28 cellular contexts compared by ENCODE assay signal in genomic region chr10:6847561-6847960, GRCh38.
"Had no signal": no experiment of that assay in that cellular context is flagged by ENCODE, and none has a peak within 500 bp of the region (broad histone marks: within the 10 kb centered on the region; RNA-seq: fewer than 3 reads in every experiment).

No MANE protein-coding gene starts in this region.

- H3K27ac ChIP-seq: neutrophil, pancreas, psoas muscle, right lobe of liver, sigmoid colon, stomach, thoracic aorta, thyroid gland, tibial nerve, upper lobe of right lung, uterus had no signal

- H3K27ac Mint-ChIP-seq: naive thymus-derived CD8-positive, alpha-beta T cell; natural killer cell treated with Interleukin-12 subunit alpha and Interleukin-12 subunit beta and Interleukin-15 and Interleukin-18, amount 100 ng/mL, for 72 hours; nephron progenitor cell; progenitor cell of endocrine pancreas; stimulated activated effector memory CD8-positive, alpha-beta T cell treated with anti-CD3 and anti-CD28 coated beads, Interleukin-12 subunit alpha, Interleukin-12 subunit beta, amount 100 ng/mL, for 72 hours; stimulated activated naive B cell treated with anti-CD40 and anti-IgM and Interleukin-4, amounts not matched to agents 10 μg/mL and 1 μg/mL and 100 μg/mL, for 72 hours; stimulated activated naive CD8-positive, alpha-beta T cell treated with anti-CD3 and anti-CD28 coated beads, Interleukin-15, Interleukin-2, amounts not matched to agents 100 ng/mL and 50 ng/mL, for 24 hours; type B pancreatic cell had no signal

- H3K4me1 Mint-ChIP-seq: naive thymus-derived CD8-positive, alpha-beta T cell had no signal

- H3K27me3 ChIP-seq: neutrophil, pancreas, right lobe of liver, sigmoid colon, stomach, thyroid gland, tibial nerve, upper lobe of right lung, uterus had no signal

- H3K4me3 ChIP-seq: pancreas, psoas muscle, right lobe of liver, sigmoid colon, stomach, thoracic aorta, thyroid gland, tibial nerve, upper lobe of right lung, uterus had no signal

- H3K4me1 ChIP-seq: pancreas, psoas muscle, right lobe of liver, sigmoid colon, stomach, thyroid gland, tibial nerve, upper lobe of right lung, uterus had no signal

- DNase-seq: naive thymus-derived CD8-positive, alpha-beta T cell; nephron progenitor cell; pancreas; posterior cingulate gyrus; psoas muscle; right cardiac atrium; right lobe of liver; sigmoid colon; small intestine; stimulated activated CD4-positive, alpha-beta T cell treated with anti-CD3 and anti-CD28 coated beads, Interleukin-15, amount 100 ng/mL, for 24 hours; stimulated activated CD4-positive, alpha-beta T cell treated with anti-CD3 and anti-CD28 coated beads, Interleukin-2, amount 100 ng/mL, for 24 hours; stimulated activated CD4-positive, alpha-beta T cell treated with anti-CD3 and anti-CD28 coated beads, Interleukin-2, amount 100 ng/mL, for 48 hours; stimulated activated CD4-positive, alpha-beta T cell treated with anti-CD3 and anti-CD28 coated beads, Interleukin-4, amount 100 ng/mL, for 24 hours; stimulated activated naive B cell treated with anti-CD40 and anti-IgM and Interleukin-4, amounts not matched to agents 10 μg/mL and 1 μg/mL and 100 μg/mL, for 72 hours; stimulated activated naive CD4-positive, alpha-beta T cell treated with Interleukin-2 at 50 U/mL for 16 hours; stomach; thyroid gland; upper lobe of right lung; uterus had no signal

- H3K36me3 ChIP-seq: neutrophil, pancreas, right lobe of liver, sigmoid colon, stomach, thoracic aorta, thyroid gland, tibial nerve, upper lobe of right lung, uterus had no signal

- H3K27me3 Mint-ChIP-seq: progenitor cell of endocrine pancreas, type B pancreatic cell had no signal

- H3K9me3 ChIP-seq: neutrophil, pancreas, psoas muscle, right lobe of liver, thoracic aorta, thyroid gland, tibial nerve, upper lobe of right lung, uterus had no signal

- H3K4me3 Mint-ChIP-seq: naive thymus-derived CD8-positive, alpha-beta T cell; natural killer cell treated with Interleukin-12 subunit alpha and Interleukin-12 subunit beta and Interleukin-15 and Interleukin-18, amount 100 ng/mL, for 72 hours; nephron progenitor cell; neural crest cell; stimulated activated effector memory CD8-positive, alpha-beta T cell treated with anti-CD3 and anti-CD28 coated beads, Interleukin-12 subunit alpha, Interleukin-12 subunit beta, amount 100 ng/mL, for 72 hours; stimulated activated naive B cell treated with anti-CD40 and anti-IgM and Interleukin-4, amounts not matched to agents 10 μg/mL and 1 μg/mL and 100 μg/mL, for 72 hours; stimulated activated naive CD8-positive, alpha-beta T cell treated with anti-CD3 and anti-CD28 coated beads, Interleukin-15, Interleukin-2, amounts not matched to agents 100 ng/mL and 50 ng/mL, for 24 hours; type B pancreatic cell had no signal

- H3K9me3 Mint-ChIP-seq: natural killer cell treated with Interleukin-12 subunit alpha and Interleukin-12 subunit beta and Interleukin-15 and Interleukin-18, amount 100 ng/mL, for 72 hours; stimulated activated effector memory CD8-positive, alpha-beta T cell treated with anti-CD3 and anti-CD28 coated beads, Interleukin-12 subunit alpha, Interleukin-12 subunit beta, amount 100 ng/mL, for 72 hours; stimulated activated naive CD8-positive, alpha-beta T cell treated with anti-CD3 and anti-CD28 coated beads, Interleukin-15, Interleukin-2, amounts not matched to agents 100 ng/mL and 50 ng/mL, for 24 hours had no signal

- H3K36me3 Mint-ChIP-seq: naive thymus-derived CD8-positive, alpha-beta T cell; natural killer cell treated with Interleukin-12 subunit alpha and Interleukin-12 subunit beta and Interleukin-15 and Interleukin-18, amount 100 ng/mL, for 72 hours; stimulated activated effector memory CD8-positive, alpha-beta T cell treated with anti-CD3 and anti-CD28 coated beads, Interleukin-12 subunit alpha, Interleukin-12 subunit beta, amount 100 ng/mL, for 72 hours; stimulated activated naive B cell treated with anti-CD40 and anti-IgM and Interleukin-4, amounts not matched to agents 10 μg/mL and 1 μg/mL and 100 μg/mL, for 72 hours; type B pancreatic cell had no signal
